ENCODE assay signal across 8 cellular contexts in genomic region chr17:82751171-82751570, GRCh38. TPM values are rescaled to one million over a fixed set of nuclear protein-coding genes. Genes with fewer than 3 reads are reported as not detected.
DNase-seq lines count a peak whose midpoint lies in the region; ATAC-seq and TF ChIP-seq lines count a peak whose summit lies in the region.

No MANE protein-coding gene starts in this region.

- peaks cover 13% of the 10 kb centered on the region for H3K27me3 Mint-ChIP-seq in neural crest cell (ENCODE audit: low read depth)

- ATAC-seq in HG02970 (IDR thresholded peaks at IDR 0.05; ENCODE audit: low FRiP score, unreplicated experiment) (peak; percentile 25), HG03108 (IDR thresholded peaks at IDR 0.05; ENCODE audit: unreplicated experiment) (no peak), HG02870 (IDR thresholded peaks at IDR 0.05; ENCODE audit: unreplicated experiment) (no peak)

- peaks cover 27% of the 10 kb centered on the region for H3K36me3 Mint-ChIP-seq in neural crest cell (ENCODE audit: low read depth)

- H3K36me3 ChIP-seq in GM06990 (ENCODE audit: control insufficient read depth, insufficient read depth, low read length): peaks cover 1% of the 10 kb centered on the region; the same call in 1 of the 2 replicates

- DNase-seq in GM06990 (ENCODE audit: extremely low read depth, insufficient read length): no peak
- DNase-seq in cardiac fibroblast (ENCODE audit: low read depth in 2 of 2): peak in 1 of 2 donors; percentile 12
- no peak for DNase-seq in neural crest cell (ENCODE audit: low read depth, low spot score)
- no peak for DNase-seq in NCI-H510A treated with DMSO at 0.1 percent for 48 hours (lab: John Stamatoyannopoulos, UW)
- DNase-seq in NCI-H1417 treated with DMSO at 0.1 percent for 48 hours (lab: John Stamatoyannopoulos, UW): no peak

- H3K4me3 ChIP-seq in GM06990 (replicated peaks; ENCODE audit: low read depth, low read length) (peak overlapping the region; percentile 55), cardiac fibroblast (replicated peaks in 1 of 2; ENCODE audit: low read depth in 2 of 2, low read length in 2 of 2) (peak overlapping the region; percentile 47 to 54)

- TF ChIP-seq CTCF in GM06990 (IDR thresholded peaks at IDR 0.05; ENCODE audit: insufficient read depth, low read length, poor library complexity, severe bottlenecking) (no peak), cardiac fibroblast (IDR thresholded peaks at IDR 0.05; ENCODE audit: low read depth, low read length) (no peak), neural crest cell (conservative IDR thresholded peaks at IDR 0.05) (no peak)

- peaks cover 32% of the 10 kb centered on the region for H3K4me1 Mint-ChIP-seq in neural crest cell

- peak overlapping the region; percentile 47 for H3K4me3 Mint-ChIP-seq in neural crest cell

- H3K9me3 Mint-ChIP-seq in neural crest cell: peaks cover 5% of the 10 kb centered on the region

- no peaks in the 10 kb centered on the region for H3K27me3 ChIP-seq in GM06990 (replicated peaks; ENCODE audit: control insufficient read depth, insufficient read depth, low read length)

- H3K27ac Mint-ChIP-seq in neural crest cell (ENCODE audit: unreplicated experiment): no peak overlapping the region

RNA-seq across cellular contexts. Expression of gene TBCD, which starts 0.7 kb away (rescaled TPM):
- total RNA-seq in neural crest cell: 155 and 166 TPM in 2 replicates

RNA-seq across cellular contexts. Expression of gene FN3K, which starts 15.8 kb away (rescaled TPM):
- 21.7 and 23.8 TPM in 2 replicates for total RNA-seq in neural crest cell

RNA-seq across cellular contexts. Expression of gene FN3KRP, which starts 34.7 kb away (rescaled TPM):
- total RNA-seq in neural crest cell: 44.1 and 44.4 TPM in 2 replicates

RNA-seq across cellular contexts. Expression of gene RAB40B, which starts 52.7 kb away (rescaled TPM):
- 5.6 and 8.9 TPM in 2 replicates for total RNA-seq in neural crest cell
